ENCODE assay signal across 34 cellular contexts in genomic region chr18:59669872-59670657, GRCh38. TPM values are rescaled to one million over a fixed set of nuclear protein-coding genes. Genes with fewer than 3 reads are reported as not detected.
DNase-seq lines count a peak whose midpoint lies in the region; TF ChIP-seq lines count a peak whose summit lies in the region.
"Had no signal": no experiment of that assay in that cellular context is flagged by ENCODE, and none has a peak within 500 bp of the region (broad histone marks: within the 10 kb centered on the region; RNA-seq: fewer than 3 reads in every experiment).

No MANE protein-coding gene starts in this region.

- 90% methylated on average over 5 of the region's 6 CpGs for WGBS in mesenchymal stem cell

- H3K9me3 Mint-ChIP-seq in endothelial cell (ENCODE audit: unreplicated experiment), result no peaks in the 10 kb centered on the region
- H3K9me3 Mint-ChIP-seq: activated B cell treated with CpG ODN at 0.5 μM for 24 hours; dendritic cell treated with granulocyte-macrophage colony-stimulating factor and Interleukin-4, amounts not matched to agents 40 ng/mL and 50 ng/mL, for 4 days; naive B cell had no signal

- no peak overlapping the region for H2AFZ ChIP-seq in mesenchymal stem cell (ENCODE audit: low read depth, low read length)

- no peak overlapping the region for H2BK5ac ChIP-seq in mesenchymal stem cell (ENCODE audit: low read depth, low read length, poor library complexity, severe bottlenecking)

- BruUV-seq in A673 (replicated peaks; lab: Mats Ljungman, UMichigan), result no TSS peak

- H2AK5ac ChIP-seq in mesenchymal stem cell (ENCODE audit: low read length, severe bottlenecking), result no peak overlapping the region

- H3K23ac ChIP-seq in mesenchymal stem cell (ENCODE audit: low read length in 2 of 2), result no peak overlapping the region

- no peak overlapping the region for H2BK120ac ChIP-seq in mesenchymal stem cell (ENCODE audit: low read depth, low read length)

- H3K79me1 ChIP-seq in mesenchymal stem cell (replicated peaks; ENCODE audit: low read length, poor library complexity, severe bottlenecking), result no peaks in the 10 kb centered on the region

- no peak overlapping the region for H2BK15ac ChIP-seq in mesenchymal stem cell (ENCODE audit: low read depth, poor library complexity, severe bottlenecking)

- POLR2A ChIA-PET in A673 (lab: Charles Lee; ENCODE audit: low non-redundant PET), result no interaction called here

- H3K14ac ChIP-seq in mesenchymal stem cell (ENCODE audit: low read length in 2 of 2), result no peak overlapping the region

- no peak overlapping the region for H4K91ac ChIP-seq in mesenchymal stem cell (ENCODE audit: low read length)

- DNase-seq in AG09309 (ENCODE audit: low read depth) (peak; percentile 82), HCEC 1CT (peak; percentile 49), epidermal melanocyte (ENCODE audit: insufficient read length, low spot score) (peak; percentile 28), mesenchymal stem cell (peak; percentile 51), AG08395 (ENCODE audit: low spot score) (no peak), A673 (ENCODE audit: low spot score) (no peak), middle frontal gyrus (ENCODE audit: extremely low spot score, low spot score) (no peak), endothelial cell (ENCODE audit: low spot score) (no peak)
- DNase-seq: activated B cell treated with CpG ODN at 0.5 μM for 24 hours; activated CD4-positive, alpha-beta T cell treated with anti-CD3 and anti-CD28 coated beads, Interleukin-2, amount 50 U/mL, for 4 hours; activated CD8-positive, alpha-beta memory T cell treated with anti-CD3 and anti-CD28 coated beads, Interleukin-2, amount 50 U/mL, for 4 hours; activated naive CD4-positive, alpha-beta T cell treated with anti-CD3 and anti-CD28 coated beads, Interleukin-2, amount 50 U/mL, for 16 hours; foreskin melanocyte; hippocampal formation; KBM-7; mesendoderm; MG63; naive B cell; NCI-H1417 treated with DMSO at 0.1 percent for 48 hours; NCI-H2081 treated with DMSO at 0.1 percent for 48 hours; NCI-H226; NCI-H69; occipital lobe; SIG-M5; stimulated activated CD4-positive, alpha-beta T cell treated with anti-CD3 and anti-CD28 coated beads, Interleukin-2, amount 100 ng/mL, for 24 hours; stomach; SW 1271; T-helper 9 cell; thyroid gland had no signal

- no peak overlapping the region for H3K4me2 ChIP-seq in mesenchymal stem cell (ENCODE audit: low read length, poor library complexity, severe bottlenecking)
- H3K4me2 ChIP-seq: smooth muscle cell had no signal

- H3K27me3 ChIP-seq in mesenchymal stem cell (ENCODE audit: control insufficient read depth in 1 of 2, insufficient read depth in 1 of 2, low read length in 2 of 2) (no peaks in the 10 kb centered on the region), A673 (replicated peaks; ENCODE audit: insufficient read depth, low read depth, low read length, poor library complexity) (peaks cover 4% of the 10 kb centered on the region)
- H3K27me3 ChIP-seq: MG63, stomach, thyroid gland had no signal

- TF ChIP-seq CTCF in AG09309 (IDR thresholded peaks at IDR 0.05; ENCODE audit: control insufficient read depth, insufficient read depth, low read depth, low read length, missing control alignments) (no peak), A673 (conservative IDR thresholded peaks at IDR 0.05; ENCODE audit: low read depth, low read length) (no peak), endothelial cell (IDR thresholded peaks at IDR 0.05; ENCODE audit: unreplicated experiment) (no peak)

- H3K9me3 ChIP-seq in mesenchymal stem cell (ENCODE audit: control insufficient read depth, low read length) (no peaks in the 10 kb centered on the region), A673 (ENCODE audit: low read depth, low read length, poor library complexity, severe bottlenecking) (no peaks in the 10 kb centered on the region)
- H3K9me3 ChIP-seq: MG63, stomach, thyroid gland had no signal

- H3K4me1 ChIP-seq in mesenchymal stem cell (ENCODE audit: control insufficient read depth, insufficient read depth, low read depth, low read length) (no peaks in the 10 kb centered on the region), A673 (ENCODE audit: insufficient read depth, low read length, poor library complexity, severe bottlenecking) (no peaks in the 10 kb centered on the region)
- H3K4me1 ChIP-seq: thyroid gland had no signal

- no peak overlapping the region for H4K8ac ChIP-seq in mesenchymal stem cell (ENCODE audit: low read length)

- no peak overlapping the region for H3K4me3 ChIP-seq in AG09309 (ENCODE audit: control insufficient read depth, low read depth, low read length)
- H3K4me3 ChIP-seq in mesenchymal stem cell (ENCODE audit: insufficient read depth in 1 of 2, low read depth in 1 of 2, low read length in 2 of 2), result no peak overlapping the region
- no peak overlapping the region for H3K4me3 ChIP-seq in A673 (ENCODE audit: low read depth, low read length, poor library complexity, severe bottlenecking)
- H3K4me3 ChIP-seq: cardiac muscle cell, GM12878, MG63, smooth muscle cell, stomach, thyroid gland had no signal

- H3K27ac Mint-ChIP-seq in endothelial cell (ENCODE audit: unreplicated experiment), result no peak overlapping the region
- H3K27ac Mint-ChIP-seq: activated B cell treated with CpG ODN at 0.5 μM for 24 hours; CD14-positive monocyte; dendritic cell treated with granulocyte-macrophage colony-stimulating factor and Interleukin-4, amounts not matched to agents 40 ng/mL and 50 ng/mL, for 4 days; naive B cell had no signal

- no peaks in the 10 kb centered on the region for H3K36me3 ChIP-seq in mesenchymal stem cell (ENCODE audit: control insufficient read depth in 1 of 2, insufficient read depth in 2 of 2, low read depth in 1 of 2, low read length in 2 of 2)
- H3K36me3 ChIP-seq in A673 (ENCODE audit: insufficient read depth, low read length, poor library complexity, severe bottlenecking), result no peaks in the 10 kb centered on the region
- H3K36me3 ChIP-seq: cardiac muscle cell, stomach, thyroid gland had no signal

- H3K27ac ChIP-seq in mesenchymal stem cell (ENCODE audit: low read length, poor library complexity, severe bottlenecking) (no peak overlapping the region), A673 (ENCODE audit: low read depth, low read length, poor library complexity, severe bottlenecking) (no peak overlapping the region)
- H3K27ac ChIP-seq: cardiac muscle cell, stomach, thyroid gland had no signal

- H3K36me3 Mint-ChIP-seq in endothelial cell (ENCODE audit: low read depth, unreplicated experiment), result no peaks in the 10 kb centered on the region
- H3K36me3 Mint-ChIP-seq: CD14-positive monocyte, naive B cell had no signal

- no peak overlapping the region for H3K4ac ChIP-seq in mesenchymal stem cell (ENCODE audit: low read depth in 1 of 2, low read length in 2 of 2)

- H2BK12ac ChIP-seq in mesenchymal stem cell (ENCODE audit: low read length in 2 of 2), result peak overlapping the region in 1 of 2 experiments; percentile 19

- CTCF ChIA-PET in A673 (lab: Charles Lee), result no interaction called here

- intact Hi-C loops in A673 (cut with micrococcal nuclease; ENCODE audit: unreplicated experiment), result loop anchor here (5.0 kb wide), 1 partner anchor 343 kb away; no protein-coding TSS in a partner anchor

- no peak overlapping the region for H3K4me3 Mint-ChIP-seq in endothelial cell (ENCODE audit: unreplicated experiment)
- H3K4me3 Mint-ChIP-seq: activated B cell treated with CpG ODN at 0.5 μM for 24 hours; CD14-positive monocyte; dendritic cell treated with granulocyte-macrophage colony-stimulating factor and Interleukin-4, amounts not matched to agents 40 ng/mL and 50 ng/mL, for 4 days; naive B cell had no signal

- H3K9ac ChIP-seq in mesenchymal stem cell (ENCODE audit: low read length), result no peak overlapping the region

- no peak overlapping the region for H3K18ac ChIP-seq in mesenchymal stem cell (ENCODE audit: low read depth in 1 of 2, low read length in 2 of 2)

- no peaks in the 10 kb centered on the region for H3K4me1 Mint-ChIP-seq in endothelial cell (ENCODE audit: unreplicated experiment)
- H3K4me1 Mint-ChIP-seq: activated B cell treated with CpG ODN at 0.5 μM for 24 hours, CD14-positive monocyte, naive B cell had no signal

- H3K27me3 Mint-ChIP-seq in endothelial cell (ENCODE audit: unreplicated experiment), result no peaks in the 10 kb centered on the region

RNA-seq across cellular contexts. Expression of gene CCBE1, which starts 27.2 kb away (rescaled TPM):
- 0.47 TPM for polyA plus RNA-seq in mesenchymal stem cell (2013, experiment 1 of 2)
- 0.48 TPM for polyA plus RNA-seq in mesenchymal stem cell (2013, experiment 2 of 2)
- total RNA-seq in A673 (2021) (0.42 TPM in 1 of 2 replicates, not detected in the other), endothelial cell (ENCODE audit: unreplicated experiment) (1.2 TPM)
- polyA plus RNA-seq: CD14-positive monocyte, smooth muscle cell had no signal

Comparison
In these comparisons a context has a peak if more than half of its experiments do, and no peak if none do; other contexts are left out.
1. DNase-seq: peak in AG09309 (single experiment), HCEC 1CT (single experiment), epidermal melanocyte (single experiment) and mesenchymal stem cell (single experiment); none in AG08395 (single experiment), A673 (single experiment), middle frontal gyrus (single experiment) and endothelial cell (single experiment).